17 cellular contexts compared by ENCODE assay signal in the genomic region with DNA sequence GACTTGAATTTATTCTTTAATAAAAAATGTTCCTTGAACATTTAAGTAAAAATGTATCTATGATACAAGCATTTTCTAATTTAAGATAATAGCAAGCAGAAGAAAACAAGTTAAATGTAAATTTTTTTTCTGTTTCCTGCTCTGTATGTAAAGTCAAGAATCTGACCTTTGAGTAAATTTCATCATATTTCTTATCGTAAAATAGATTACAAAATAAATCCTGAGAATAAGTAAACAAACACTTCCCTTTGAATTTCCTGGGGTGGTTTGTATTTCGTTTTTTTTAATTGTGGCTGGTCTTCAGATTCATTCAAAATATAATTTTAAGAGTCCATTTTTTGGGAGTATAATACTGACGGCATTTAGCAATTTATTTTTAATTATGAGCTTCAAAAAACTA.
"Had no signal": no experiment of that assay in that cellular context is flagged by ENCODE, and none has a peak within 500 bp of the region (broad histone marks: within the 10 kb centered on the region; RNA-seq: fewer than 3 reads in every experiment).

No MANE protein-coding gene starts in this region.

- H3K9me3 ChIP-seq: left lung, right atrium auricular region, SJSA1 had no signal

- H3K27ac ChIP-seq: SJSA1 had no signal

- FAIRE-seq: astrocyte, islet of Langerhans had no signal

- H3K27me3 ChIP-seq: left lung, right atrium auricular region, SJSA1 had no signal

- DNase-seq: activated CD4-positive, alpha-beta T cell treated with anti-CD3 and anti-CD28 coated beads for 1 hour; activated CD4-positive, alpha-beta T cell treated with anti-CD3 and anti-CD28 coated beads, Interleukin-2, amount 50 U/mL, for 48 hours; activated CD8-positive, alpha-beta memory T cell treated with anti-CD3 and anti-CD28 coated beads, Interleukin-2, amount 10 ng/mL, durations not matched to agents 7 days and 5 days; activated gamma-delta T cell; activated T-cell treated with anti-CD3 and anti-CD28 coated beads, Interleukin-2, amount 50 U/mL, for 24 hours; endodermal cell; foreskin fibroblast; head of caudate nucleus; left lung; stimulated activated naive B cell treated with anti-CD40 and anti-IgM and Interleukin-4, amounts not matched to agents 10 μg/mL and 1 μg/mL and 100 μg/mL, for 72 hours; substantia nigra; SW 1271 had no signal

- H3K36me3 ChIP-seq: left lung, right atrium auricular region, SJSA1 had no signal

- H3K4me3 ChIP-seq: left lung, right atrium auricular region, SJSA1 had no signal

- ATAC-seq: activated CD8-positive, alpha-beta memory T cell treated with anti-CD3 and anti-CD28 coated beads, Interleukin-2, amount 10 ng/mL, durations not matched to agents 7 days and 5 days; esophagus mucosa; stimulated activated naive B cell treated with anti-CD40 and anti-IgM and Interleukin-4, amounts not matched to agents 10 μg/mL and 1 μg/mL and 100 μg/mL, for 72 hours had no signal
